ENCODE assay signal across 19 cellular contexts in genomic region chr2:239182981-239183791, GRCh38.
A peak's percentile ranks its signal among the peaks of the same experiment; 100 is the strongest.
DNase-seq lines count a peak whose midpoint lies in the region; ATAC-seq and TF ChIP-seq lines count a peak whose summit lies in the region.
"Had no signal": no experiment of that assay in that cellular context is flagged by ENCODE, and none has a peak within 500 bp of the region (broad histone marks: within the 10 kb centered on the region; RNA-seq: fewer than 3 reads in every experiment).

No MANE protein-coding gene starts in this region.

- TF ChIP-seq CTCF in coronary artery (IDR thresholded peaks at IDR 0.05) (no peak), mucosa of descending colon (IDR thresholded peaks at IDR 0.05) (no peak)

- H3K27me3 Mint-ChIP-seq in activated naive CD4-positive, alpha-beta T cell treated with anti-CD3 and anti-CD28 coated beads, Interleukin-2, amount 50 U/mL, for 24 hours = no peaks in the 10 kb centered on the region
- H3K27me3 Mint-ChIP-seq: activated CD4-positive, alpha-beta T cell treated with anti-CD3 and anti-CD28 coated beads, Interleukin-2, amount 10 ng/mL, durations not matched to agents 7 days and 5 days; CD4-positive, alpha-beta T cell; stimulated activated naive B cell treated with anti-CD40 and anti-IgM and Interleukin-4, amounts not matched to agents 10 μg/mL and 1 μg/mL and 100 μg/mL, for 72 hours had no signal

- H3K4me1 ChIP-seq in mucosa of descending colon (ENCODE audit: low read depth) = no peaks in the 10 kb centered on the region

- peaks cover 10% of the 10 kb centered on the region for H3K36me3 Mint-ChIP-seq in activated naive CD4-positive, alpha-beta T cell treated with anti-CD3 and anti-CD28 coated beads, Interleukin-2, amount 50 U/mL, for 24 hours
- H3K36me3 Mint-ChIP-seq in stimulated activated effector memory CD8-positive, alpha-beta T cell treated with anti-CD3 and anti-CD28 coated beads, Interleukin-12 subunit alpha, Interleukin-12 subunit beta, amount 100 ng/mL, for 72 hours = peaks cover 24% of the 10 kb centered on the region

- intact Hi-C loops in mucosa of descending colon (cut with DNase I, micrococcal nuclease) = no loop called here

- no peak for ATAC-seq in mucosa of descending colon
- ATAC-seq in stimulated activated effector memory CD8-positive, alpha-beta T cell treated with anti-CD3 and anti-CD28 coated beads, Interleukin-12 subunit alpha, Interleukin-12 subunit beta, amount 100 ng/mL, for 72 hours = peak; percentile 54
- ATAC-seq: stimulated activated naive B cell treated with anti-CD40 and anti-IgM and Interleukin-4, amounts not matched to agents 10 μg/mL and 1 μg/mL and 100 μg/mL, for 72 hours had no signal

- H3K4me1 Mint-ChIP-seq in activated naive CD4-positive, alpha-beta T cell treated with anti-CD3 and anti-CD28 coated beads, Interleukin-2, amount 50 U/mL, for 24 hours = no peaks in the 10 kb centered on the region
- peaks cover 8% of the 10 kb centered on the region for H3K4me1 Mint-ChIP-seq in stimulated activated effector memory CD8-positive, alpha-beta T cell treated with anti-CD3 and anti-CD28 coated beads, Interleukin-12 subunit alpha, Interleukin-12 subunit beta, amount 100 ng/mL, for 72 hours
- H3K4me1 Mint-ChIP-seq: stimulated activated naive B cell treated with anti-CD40 and anti-IgM and Interleukin-4, amounts not matched to agents 10 μg/mL and 1 μg/mL and 100 μg/mL, for 72 hours had no signal

- peak overlapping the region; percentile 39 for H3K27ac Mint-ChIP-seq in activated naive CD4-positive, alpha-beta T cell treated with anti-CD3 and anti-CD28 coated beads, Interleukin-2, amount 50 U/mL, for 24 hours
- no peak overlapping the region for H3K27ac Mint-ChIP-seq in stimulated activated effector memory CD8-positive, alpha-beta T cell treated with anti-CD3 and anti-CD28 coated beads, Interleukin-12 subunit alpha, Interleukin-12 subunit beta, amount 100 ng/mL, for 72 hours
- H3K27ac Mint-ChIP-seq: activated CD4-positive, alpha-beta T cell treated with anti-CD3 and anti-CD28 coated beads, Interleukin-2, amount 10 ng/mL, durations not matched to agents 7 days and 5 days; CD4-positive, alpha-beta T cell; stimulated activated naive B cell treated with anti-CD40 and anti-IgM and Interleukin-4, amounts not matched to agents 10 μg/mL and 1 μg/mL and 100 μg/mL, for 72 hours had no signal

- H3K9me3 Mint-ChIP-seq in activated naive CD4-positive, alpha-beta T cell treated with anti-CD3 and anti-CD28 coated beads, Interleukin-2, amount 50 U/mL, for 24 hours = no peaks in the 10 kb centered on the region
- no peaks in the 10 kb centered on the region for H3K9me3 Mint-ChIP-seq in stimulated activated effector memory CD8-positive, alpha-beta T cell treated with anti-CD3 and anti-CD28 coated beads, Interleukin-12 subunit alpha, Interleukin-12 subunit beta, amount 100 ng/mL, for 72 hours
- H3K9me3 Mint-ChIP-seq: activated CD4-positive, alpha-beta T cell treated with anti-CD3 and anti-CD28 coated beads, Interleukin-2, amount 10 ng/mL, durations not matched to agents 7 days and 5 days; CD4-positive, alpha-beta T cell had no signal

- H3K36me3 ChIP-seq in mucosa of descending colon (ENCODE audit: low read depth) = no peaks in the 10 kb centered on the region
- H3K36me3 ChIP-seq: ovary had no signal

- H3K4me3 Mint-ChIP-seq in activated naive CD4-positive, alpha-beta T cell treated with anti-CD3 and anti-CD28 coated beads, Interleukin-2, amount 50 U/mL, for 24 hours = no peak overlapping the region
- H3K4me3 Mint-ChIP-seq in stimulated activated effector memory CD8-positive, alpha-beta T cell treated with anti-CD3 and anti-CD28 coated beads, Interleukin-12 subunit alpha, Interleukin-12 subunit beta, amount 100 ng/mL, for 72 hours = no peak overlapping the region
- H3K4me3 Mint-ChIP-seq: activated CD4-positive, alpha-beta T cell treated with anti-CD3 and anti-CD28 coated beads, Interleukin-2, amount 10 ng/mL, durations not matched to agents 7 days and 5 days; CD4-positive, alpha-beta T cell; stimulated activated naive B cell treated with anti-CD40 and anti-IgM and Interleukin-4, amounts not matched to agents 10 μg/mL and 1 μg/mL and 100 μg/mL, for 72 hours had no signal

- no peaks in the 10 kb centered on the region for H3K9me3 ChIP-seq in mucosa of descending colon
- H3K9me3 ChIP-seq: ovary, thoracic aorta had no signal

- H3K27ac ChIP-seq in coronary artery = no peak overlapping the region
- H3K27ac ChIP-seq: ovary, thoracic aorta had no signal

- H3K4me3 ChIP-seq in coronary artery (no peak overlapping the region), mucosa of descending colon (no peak overlapping the region)
- H3K4me3 ChIP-seq: ovary, thoracic aorta had no signal

- DNase-seq in activated naive CD4-positive, alpha-beta T cell (lab: John Stamatoyannopoulos, UW) = no peak
- DNase-seq in coronary artery (ENCODE audit: low spot score) (peak; percentile 64), mucosa of descending colon (peak in 2 of 3 donors; percentile 10 to 39), NCI-H2227 (lab: John Stamatoyannopoulos, UW; ENCODE audit: unreplicated experiment) (no peak), AG08396 (ENCODE audit: low spot score) (no peak)
- no peak for DNase-seq in stimulated activated effector memory CD8-positive, alpha-beta T cell treated with anti-CD3 and anti-CD28 coated beads, Interleukin-12 subunit alpha, Interleukin-12 subunit beta, amount 100 ng/mL, for 72 hours (ENCODE audit: low spot score in 2 of 2)
- no peak for DNase-seq in activated CD8-positive, alpha-beta memory T cell treated with anti-CD3 and anti-CD28 coated beads, Interleukin-2, amount 50 U/mL, for 48 hours
- DNase-seq: activated CD4-positive, alpha-beta T cell treated with anti-CD3 and anti-CD28 coated beads, Interleukin-2, amount 10 ng/mL, durations not matched to agents 7 days and 5 days; activated gamma-delta T cell; GF-D8; NCI-H1436; NCI-H2227 treated with DMSO at 0.1 percent for 48 hours; NCI-H774; SHP77 treated with DMSO at 0.1 percent for 48 hours; stimulated activated naive B cell treated with anti-CD40 and anti-IgM and Interleukin-4, amounts not matched to agents 10 μg/mL and 1 μg/mL and 100 μg/mL, for 72 hours had no signal

Comparison
In these comparisons a context has a peak if more than half of its experiments do, and no peak if none do; other contexts are left out.
1. DNase-seq: peak in coronary artery (single experiment) and mucosa of descending colon (2 of 3); none in activated naive CD4-positive, alpha-beta T cell (0 of 4), stimulated activated effector memory CD8-positive, alpha-beta T cell treated with anti-CD3 and anti-CD28 coated beads, Interleukin-12 subunit alpha, Interleukin-12 subunit beta, amount 100 ng/mL, for 72 hours (0 of 2), activated CD8-positive, alpha-beta memory T cell treated with anti-CD3 and anti-CD28 coated beads, Interleukin-2, amount 50 U/mL, for 48 hours (single experiment), NCI-H2227 (single experiment) and AG08396 (single experiment).